ENCODE assay signal across 1 cellular context in the genomic region with DNA sequence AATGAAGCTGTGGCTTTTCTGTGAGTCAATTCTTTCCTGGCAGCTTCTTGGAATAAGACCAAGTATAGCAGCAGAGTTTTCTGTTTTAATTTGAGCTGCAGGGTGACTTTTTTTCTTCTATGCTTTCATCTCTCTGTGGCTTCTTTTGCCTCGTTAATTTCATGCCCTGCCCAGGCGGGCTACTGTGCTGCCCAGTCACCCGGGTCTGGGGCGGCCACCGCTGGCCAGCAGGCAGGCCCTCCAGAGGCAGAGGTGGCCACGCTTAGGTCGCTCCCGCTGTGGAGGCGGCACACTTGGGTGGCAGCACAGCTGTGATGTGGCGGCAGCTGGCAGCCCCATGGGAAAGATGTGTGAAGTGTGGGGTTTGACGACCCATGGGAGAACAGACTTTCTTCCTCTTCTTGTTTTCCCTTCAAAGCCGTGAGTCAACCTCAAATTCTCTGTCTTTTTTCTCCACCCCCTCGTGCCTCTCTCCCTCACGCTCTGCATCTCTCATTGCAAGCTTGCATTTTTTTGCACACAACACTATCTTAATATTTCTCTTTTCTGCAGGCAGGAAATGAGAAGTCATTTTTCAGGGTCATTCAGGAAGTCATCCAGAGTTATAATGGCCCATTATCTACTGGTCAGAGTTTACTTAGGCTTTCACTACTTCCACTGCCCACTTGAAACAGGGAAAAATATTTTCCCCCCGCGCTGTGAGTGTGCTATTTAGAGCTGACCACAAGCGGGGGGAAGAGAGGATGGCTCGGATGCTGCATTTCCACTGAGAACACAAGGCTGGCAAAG.
TF ChIP-seq lines count a peak whose summit lies in the region.

No MANE protein-coding gene starts in this region.

TF ChIP-seq in WTC11, 78 proteins besides CTCF, POLR2A, EP300 and RAD21 (continued from another document):
- TF ChIP-seq, protein P1, sequence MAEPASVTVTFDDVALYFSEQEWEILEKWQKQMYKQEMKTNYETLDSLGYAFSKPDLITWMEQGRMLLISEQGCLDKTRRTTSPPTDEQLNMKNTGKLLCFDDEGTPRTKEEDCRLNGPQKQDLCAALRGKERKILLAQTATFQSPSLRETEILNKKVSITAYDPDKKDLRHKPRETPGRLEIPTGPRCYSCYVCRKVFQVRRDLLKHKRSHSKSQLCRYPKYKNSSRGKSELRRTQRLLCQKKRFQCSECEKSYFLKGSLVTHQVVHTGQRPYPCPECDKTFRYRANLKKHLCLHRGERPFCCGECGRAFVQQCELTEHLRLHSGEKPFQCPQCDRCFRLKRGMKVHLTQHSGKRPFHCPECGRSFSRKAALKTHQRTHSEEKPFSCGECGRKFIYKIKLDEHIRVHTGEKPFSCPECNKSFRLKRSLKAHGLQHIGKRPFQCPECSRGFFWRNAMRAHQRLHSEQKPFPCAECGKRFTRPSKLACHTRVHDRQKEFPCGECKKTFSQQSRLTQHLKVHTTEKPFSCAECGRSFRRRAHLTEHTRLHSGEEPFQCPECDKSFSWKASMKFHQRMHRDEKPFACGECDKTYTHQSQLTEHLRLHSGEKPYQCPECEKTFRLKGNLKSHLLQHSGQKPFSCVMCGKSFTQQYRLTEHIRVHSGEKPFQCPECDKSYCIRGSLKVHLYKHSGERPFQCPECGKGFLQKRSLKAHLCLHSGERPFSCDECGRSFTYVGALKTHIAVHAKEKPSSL (CRISPR knock-in tag; conservative IDR thresholded peaks at IDR 0.05), result no peak
- no peak for TF ChIP-seq TP53 (CRISPR knock-in tag; IDR thresholded peaks at IDR 0.05)
- TF ChIP-seq, protein P2, sequence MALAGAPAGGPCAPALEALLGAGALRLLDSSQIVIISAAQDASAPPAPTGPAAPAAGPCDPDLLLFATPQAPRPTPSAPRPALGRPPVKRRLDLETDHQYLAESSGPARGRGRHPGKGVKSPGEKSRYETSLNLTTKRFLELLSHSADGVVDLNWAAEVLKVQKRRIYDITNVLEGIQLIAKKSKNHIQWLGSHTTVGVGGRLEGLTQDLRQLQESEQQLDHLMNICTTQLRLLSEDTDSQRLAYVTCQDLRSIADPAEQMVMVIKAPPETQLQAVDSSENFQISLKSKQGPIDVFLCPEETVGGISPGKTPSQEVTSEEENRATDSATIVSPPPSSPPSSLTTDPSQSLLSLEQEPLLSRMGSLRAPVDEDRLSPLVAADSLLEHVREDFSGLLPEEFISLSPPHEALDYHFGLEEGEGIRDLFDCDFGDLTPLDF (CRISPR knock-in tag; IDR thresholded peaks at IDR 0.05), result no peak
TF ChIP-seq in WTC11: peak in this region for 0.
